8 cellular contexts compared by ENCODE assay signal in genomic region chr10:24724381-24725228, GRCh38. TPM values are rescaled to one million over a fixed set of nuclear protein-coding genes. Genes with fewer than 3 reads are reported as not detected.
DNase-seq lines count a peak whose midpoint lies in the region; ATAC-seq, FAIRE-seq and TF ChIP-seq lines count a peak whose summit lies in the region.

No MANE protein-coding gene starts in this region.

- peak overlapping the region; percentile 83 for H2BK120ac ChIP-seq in trophoblast cell (ENCODE audit: insufficient read depth, low read length, poor library complexity)

- TF ChIP-seq POLR2A in GM12892 (IDR thresholded peaks at IDR 0.05; ENCODE audit: low read depth, low read length) = peak; percentile 65
- peak; percentile 76 to 97 for TF ChIP-seq POLR2A in heart left ventricle (IDR thresholded peaks at IDR 0.05)
- peak; percentile 97 for TF ChIP-seq POLR2A in transverse colon (IDR thresholded peaks at IDR 0.05)

- peak overlapping the region; percentile 88 for H3K18ac ChIP-seq in trophoblast cell (ENCODE audit: low read length)

- H3K79me2 ChIP-seq in trophoblast cell (ENCODE audit: control insufficient read depth, insufficient read depth, low read length, poor library complexity) = peaks cover 25% of the 10 kb centered on the region

- peak overlapping the region; percentile 90 for H3K4me2 ChIP-seq in trophoblast cell (ENCODE audit: low read length)

- H2BK5ac ChIP-seq in trophoblast cell (ENCODE audit: low read depth, low read length, poor library complexity) = peak overlapping the region; percentile 90

- intact Hi-C loops in heart left ventricle (cut with DNase I) = loop anchor here (1.0 to 10.0 kb wide), 15 partner anchors 37 to 360 kb away; partner anchors contain the start of genes ENKUR (in 6 of the 10), PRTFDC1 (in 6 of the 10) and THNSL1 (in 6 of the 10)
- intact Hi-C loops in transverse colon (cut with DNase I; ENCODE audit: low total_unique reads) = no loop called here

- peaks cover 24% of the 10 kb centered on the region for H3K79me1 ChIP-seq in trophoblast cell (ENCODE audit: low read length)

- DNase-seq in GM12892 (ENCODE audit: insufficient read length) (peak; percentile 89), NCI-H1436 (lab: John Stamatoyannopoulos, UW) (peak; percentile 97), SW480 (ENCODE audit: low spot score) (peak; percentile 93), heart left ventricle (peak; percentile 98 to 99 (median 98)), trophoblast cell (peak; percentile 96 to 99), transverse colon (peak; percentile 98)

- peak overlapping the region; percentile 71 for H2AFZ ChIP-seq in trophoblast cell (ENCODE audit: insufficient read depth, low read length, poor library complexity)

- peak overlapping the region; percentile 92 for H3K14ac ChIP-seq in trophoblast cell (ENCODE audit: low read length)

- H2BK12ac ChIP-seq in trophoblast cell (ENCODE audit: low read length) = peak overlapping the region; percentile 36

- peak overlapping the region; percentile 44 for H3K23ac ChIP-seq in trophoblast cell (ENCODE audit: low read length)

- FAIRE-seq in GM12892 (lab: Jason Lieb, UNC) = peak; percentile 98

- H3K4ac ChIP-seq in trophoblast cell (ENCODE audit: low read depth, low read length) = peak overlapping the region; percentile 96

- TF ChIP-seq CTCF in heart left ventricle (IDR thresholded peaks at IDR 0.05) = no peak
- no peak for TF ChIP-seq CTCF in transverse colon (IDR thresholded peaks at IDR 0.05)

- 1 to 2% (median 1%) methylated on average over 50 to 52 of the region's 52 CpGs for WGBS in adipose tissue, 3 donors
- WGBS in heart left ventricle, 4 donors = 1 to 2% (median 1%) methylated on average over 16 to 52 of the region's 52 CpGs
- WGBS in trophoblast cell (ENCODE audit: extremely low coverage, insufficient coverage, insufficient read length) = no CpG with 5 or more reads among the region's 52 CpGs
- 1 to 20% methylated on average over 1 to 52 of the region's 52 CpGs for WGBS in transverse colon (ENCODE audit: low coverage in 1 of 2), 2 donors

- peak overlapping the region; percentile 84 for H4K8ac ChIP-seq in trophoblast cell (ENCODE audit: low read depth, low read length)

- H3K27ac ChIP-seq in adipose tissue (ENCODE audit: low read depth, low read length) = peak overlapping the region; percentile 44
- peak overlapping the region; percentile 93 to 99 (median 97) for H3K27ac ChIP-seq in heart left ventricle
- peak overlapping the region; percentile 82 for H3K27ac ChIP-seq in trophoblast cell (ENCODE audit: low read depth, low read length)
- peak overlapping the region; percentile 97 to 99 (median 98) for H3K27ac ChIP-seq in transverse colon

- H4K12ac ChIP-seq in trophoblast cell (ENCODE audit: low read depth, low read length) = peak overlapping the region; percentile 83

- TF ChIP-seq EP300 in transverse colon (IDR thresholded peaks at IDR 0.05; ENCODE audit: low read depth) = no peak

- H2AK5ac ChIP-seq in trophoblast cell (ENCODE audit: low read length) = peak overlapping the region; percentile 9

- no peaks in the 10 kb centered on the region for H3K27me3 ChIP-seq in heart left ventricle
- H3K27me3 ChIP-seq in trophoblast cell (ENCODE audit: insufficient read depth, low read length) = no peaks in the 10 kb centered on the region
- H3K27me3 ChIP-seq in transverse colon = no peaks in the 10 kb centered on the region

- H3K36me3 ChIP-seq in heart left ventricle (no peaks in the 10 kb centered on the region), trophoblast cell (ENCODE audit: control insufficient read depth in 1 of 2, insufficient read depth in 2 of 2, low read length in 2 of 2) (peaks cover 3 to 5% of the 10 kb centered on the region in 2 experiments), transverse colon (no peaks in the 10 kb centered on the region)

- ATAC-seq in HG02840 (IDR thresholded peaks at IDR 0.05; ENCODE audit: low FRiP score, unreplicated experiment) (peak; percentile 87), heart left ventricle (peak; percentile 92 to 97 (median 94))

- H3K4me3 ChIP-seq in heart left ventricle (peak overlapping the region; percentile 59 to 96 (median 86)), trophoblast cell (ENCODE audit: low read depth, low read length) (peak overlapping the region; percentile 82), transverse colon (peak overlapping the region; percentile 49 to 93 (median 80))

- peak overlapping the region; percentile 93 for H3K9ac ChIP-seq in trophoblast cell (ENCODE audit: low read length)

- H4K91ac ChIP-seq in trophoblast cell (ENCODE audit: low read depth, low read length) = peak overlapping the region; percentile 86

- no peaks in the 10 kb centered on the region for H3K9me3 ChIP-seq in heart left ventricle
- H3K9me3 ChIP-seq in trophoblast cell (ENCODE audit: insufficient read depth, low read depth, low read length) = no peaks in the 10 kb centered on the region
- H3K9me3 ChIP-seq in transverse colon = no peaks in the 10 kb centered on the region

- peaks cover 0 to 33% (median 23%) of the 10 kb centered on the region in 12 donors for H3K4me1 ChIP-seq in heart left ventricle
- H3K4me1 ChIP-seq in trophoblast cell (ENCODE audit: control insufficient read depth in 1 of 2, insufficient read depth in 2 of 2, low read length in 2 of 2) = peaks cover 10 to 14% of the 10 kb centered on the region in 2 experiments
- H3K4me1 ChIP-seq in transverse colon = peaks cover 0 to 27% (median 13%) of the 10 kb centered on the region in 4 donors

- in situ Hi-C loops in transverse colon (cut with MboI; ENCODE audit: low pct_ligation_motif_present in 1 of 4, low pct_unique_long_range_greater_than_20kb in 1 of 4, low sequenced_read_pairs in 3 of 4) = loop anchor here in 1 of 4 donors (10.0 kb wide), 1 partner anchor 290 kb away; the partner anchor contains the start of genes ENKUR and THNSL1

RNA-seq across cellular contexts. Expression of gene ARHGAP21, which starts 0.9 kb away (rescaled TPM):
- polyA plus RNA-seq in GM12892 (2012; ENCODE audit: missing spikeins) = 13.6 TPM
- polyA plus RNA-seq in adipose tissue (10 to 100 TPM; 11.4 to 44.0 (median 35.1) TPM), heart left ventricle (10 to 100 TPM; 20.8 to 40.6 TPM)
- total RNA-seq in heart left ventricle (10 to 100 TPM; 29.1 to 71.9 (median 49.7) TPM), transverse colon (10 to 100 TPM; 62.8 to 94.1 (median 89.3) TPM)
- 65.0 and 66.8 TPM in 2 replicates for polyA plus RNA-seq in trophoblast cell (2013)

Comparison
In these comparisons a context has a peak if more than half of its experiments do, and no peak if none do; other contexts are left out.
1. Peak in every context shown above with its lines: DNase-seq, ATAC-seq, H3K4me3 ChIP-seq and H3K27ac ChIP-seq.
2. H3K27ac ChIP-seq: peak in every context shown above with its lines; median percentile 98 in transverse colon; 97 in heart left ventricle; 82 in trophoblast cell; 44 in adipose tissue.